1 cellular context compared by ENCODE assay signal in genomic region chr18:8601277-8602032, GRCh38.
TF ChIP-seq lines count a peak whose summit lies in the region.

No MANE protein-coding gene starts in this region.

TF ChIP-seq in GM12878, 131 proteins besides CTCF, POLR2A, EP300 and RAD21 (continued from another document and continues in another):
- TF ChIP-seq IRF5 (IDR thresholded peaks at IDR 0.05; ENCODE audit: borderline replicate concordance) (no peak), ZNF24 (IDR thresholded peaks at IDR 0.05) (peak; percentile 72), ATF2 (IDR thresholded peaks at IDR 0.05; ENCODE audit: low read length) (peak; percentile 99), SIX5 (IDR thresholded peaks at IDR 0.05; ENCODE audit: low read depth, low read length, severe bottlenecking) (no peak), CBX5 (IDR thresholded peaks at IDR 0.05; ENCODE audit: low read depth) (peak; percentile 14; the same call in 1 of the 2 replicates), BCL11A (IDR thresholded peaks at IDR 0.05; ENCODE audit: low read depth, low read length) (peak; percentile 60), MAX (IDR thresholded peaks at IDR 0.05; ENCODE audit: low read depth, low read length) (no peak), NR2C1 (IDR thresholded peaks at IDR 0.05) (no peak), CEBPZ (IDR thresholded peaks at IDR 0.05; ENCODE audit: low read depth, low read length) (no peak), SIN3A (IDR thresholded peaks at IDR 0.05; ENCODE audit: low read depth, low read length) (no peak), IRF4 (IDR thresholded peaks at IDR 0.05; ENCODE audit: low read depth, low read length) (peak; percentile 35; the same call in 1 of the 2 replicates), DPF2 (IDR thresholded peaks at IDR 0.05) (peak; percentile 95), SP1 (IDR thresholded peaks at IDR 0.05; ENCODE audit: low read depth, low read length) (no peak), MEF2A (IDR thresholded peaks at IDR 0.05; ENCODE audit: insufficient read depth, low read depth, low read length) (peak; percentile 67; the same call in 1 of the 2 replicates), SPI1 (IDR thresholded peaks at IDR 0.05; ENCODE audit: borderline replicate concordance, insufficient read depth, low read depth, low read length) (peak; percentile 98), RAD51 (IDR thresholded peaks at IDR 0.05) (peak; percentile 43; the same call in 1 of the 2 replicates), SKIL (IDR thresholded peaks at IDR 0.05; ENCODE audit: low read depth, poor library complexity, severe bottlenecking) (peak; percentile 89), PRDM15 (CRISPR knock-in tag; IDR thresholded peaks at IDR 0.05) (no peak), SMAD1 (IDR thresholded peaks at IDR 0.05; ENCODE audit: low read depth, partially characterized antibody) (peak; percentile 93), BCLAF1 (IDR thresholded peaks at IDR 0.05) (no peak), TAF1 (IDR thresholded peaks at IDR 0.05; ENCODE audit: borderline replicate concordance, low read depth, low read length) (no peak), YBX1 (IDR thresholded peaks at IDR 0.05) (no peak), ZNF274 (IDR thresholded peaks at IDR 0.05; ENCODE audit: insufficient read depth, insufficient read length) (no peak), STAT1 (conservative IDR thresholded peaks at IDR 0.05) (no peak), NFXL1 (IDR thresholded peaks at IDR 0.05; ENCODE audit: borderline replicate concordance) (no peak), SRF (IDR thresholded peaks at IDR 0.05; ENCODE audit: low read depth in 2 of 2, low read length in 2 of 2) (no peak), ZSCAN29 (IDR thresholded peaks at IDR 0.05) (no peak; the same call in 1 of the 2 replicates), ZBTB11 (CRISPR knock-in tag; IDR thresholded peaks at IDR 0.05) (no peak), LARP7 (IDR thresholded peaks at IDR 0.05) (no peak), ZNF217 (IDR thresholded peaks at IDR 0.05) (peak; percentile 88), NBN (IDR thresholded peaks at IDR 0.05) (peak; percentile 68; the same call in 1 of the 2 replicates), RUNX3 (IDR thresholded peaks at IDR 0.05; ENCODE audit: low read length) (peak; percentile 86), POU2F2 (IDR thresholded peaks at IDR 0.05; ENCODE audit: borderline replicate concordance, low read depth, low read length) (peak; percentile 72; the same call in 1 of the 3 replicates), KAT2A (conservative IDR thresholded peaks at IDR 0.05; ENCODE audit: control insufficient read depth, low read depth, low read length) (no peak), E2F8 (IDR thresholded peaks at IDR 0.05; ENCODE audit: low read depth, partially characterized antibody) (no peak), TCF12 (IDR thresholded peaks at IDR 0.05; ENCODE audit: low read depth, low read length) (0 out of 2 replicates have a peak, but pooled peaks have one; percentile 53)
